Comparison of ENCODE assay signal across 8 cellular contexts in genomic region chr11:69166186-69167115, GRCh38. TPM values are rescaled to one million over a fixed set of nuclear protein-coding genes. Genes with fewer than 3 reads are reported as not detected.
A peak's percentile ranks its signal among the peaks of the same experiment; 100 is the strongest.
DNase-seq lines count a peak whose midpoint lies in the region; ATAC-seq and TF ChIP-seq lines count a peak whose summit lies in the region.

No MANE protein-coding gene starts in this region.

- ATAC-seq in HG02798 (IDR thresholded peaks at IDR 0.05; ENCODE audit: poor library complexity, unreplicated experiment), result peak; percentile 90

- no peaks in the 10 kb centered on the region for H3K9me3 ChIP-seq in cardiac muscle cell (ENCODE audit: low read depth)

- H3K27ac ChIP-seq in cardiac muscle cell, result peak overlapping the region; percentile 4

- peaks cover 5% of the 10 kb centered on the region for H3K4me1 ChIP-seq in cardiac muscle cell (ENCODE audit: low read depth)

- H3K27me3 ChIP-seq in cardiac muscle cell, result no peaks in the 10 kb centered on the region

- H3K4me3 ChIP-seq in cardiac muscle cell, result no peak overlapping the region

- peak; percentile 20 for DNase-seq in activated gamma-delta T cell treated with anti-CD3 and anti-CD28 coated beads, Interleukin-2, amount 50 U/mL, for 16 hours (ENCODE audit: low read depth)
- DNase-seq in activated gamma-delta T cell (lab: John Stamatoyannopoulos, UW) (no peak), NCI-H2196 (lab: John Stamatoyannopoulos, UW; ENCODE audit: unreplicated experiment) (peak; percentile 14), activated T-cell treated with anti-CD3 and anti-CD28 coated beads for 4 hours (peak; percentile 17), cardiac muscle cell (ENCODE audit: low read depth in 1 of 2, low spot score in 1 of 2) (peak; percentile 53 to 78), superior temporal gyrus (ENCODE audit: extremely low spot score) (no peak)
- peak; percentile 39 to 41 for DNase-seq in stimulated activated CD4-positive, alpha-beta T cell treated with anti-CD3 and anti-CD28 coated beads, Interleukin-15, amount 100 ng/mL, for 48 hours (ENCODE audit: low read depth in 2 of 2)

- no peaks in the 10 kb centered on the region for H3K36me3 ChIP-seq in cardiac muscle cell

- TF ChIP-seq CTCF in cardiac muscle cell (IDR thresholded peaks at IDR 0.05; ENCODE audit: low read depth, low read length), result peak; percentile 30

RNA-seq across cellular contexts. Expression of gene SMIM38, which starts 10.7 kb away (rescaled TPM):
- 1.1 and 5.5 TPM in 2 replicates for total RNA-seq in cardiac muscle cell
- polyA plus RNA-seq in cardiac muscle cell, result 0.62 and 2.3 TPM in 2 replicates

Comparison
In these comparisons a context has a peak if more than half of its experiments do, and no peak if none do; other contexts are left out.
1. DNase-seq: peak in activated gamma-delta T cell treated with anti-CD3 and anti-CD28 coated beads, Interleukin-2, amount 50 U/mL, for 16 hours (single experiment), NCI-H2196 (single experiment), activated T-cell treated with anti-CD3 and anti-CD28 coated beads for 4 hours (single experiment), cardiac muscle cell (2 of 2) and stimulated activated CD4-positive, alpha-beta T cell treated with anti-CD3 and anti-CD28 coated beads, Interleukin-15, amount 100 ng/mL, for 48 hours (2 of 2); none in activated gamma-delta T cell (single experiment) and superior temporal gyrus (single experiment).